19 cellular contexts compared by ENCODE assay signal in genomic region chr1:23448846-23449245, GRCh38. TPM values are rescaled to one million over a fixed set of nuclear protein-coding genes. Genes with fewer than 3 reads are reported as not detected.
DNase-seq lines count a peak whose midpoint lies in the region; ATAC-seq and TF ChIP-seq lines count a peak whose summit lies in the region.
"Had no signal": no experiment of that assay in that cellular context is flagged by ENCODE, and none has a peak within 500 bp of the region (broad histone marks: within the 10 kb centered on the region; RNA-seq: fewer than 3 reads in every experiment).

No MANE protein-coding gene starts in this region.

- 58% methylated on average over 1 of the region's 1 CpG; no CpG with 5 or more reads in 1 of the 2 donors for WGBS in transverse colon (ENCODE audit: low coverage in 1 of 2), 2 donors

- no peak overlapping the region for H3K27ac ChIP-seq in HEK293 (ENCODE audit: extremely low read depth, low read depth, low read length)
- H3K27ac ChIP-seq in VCaP = peak overlapping the region; percentile 89; the same call in 1 of the 2 replicates
- H3K27ac ChIP-seq in brain microvascular endothelial cell = no peak overlapping the region
- H3K27ac ChIP-seq in gastrocnemius medialis = peak overlapping the region in 3 of 4 donors; percentile 62 to 78 (median 67)
- H3K27ac ChIP-seq in effector memory CD4-positive, alpha-beta T cell (ENCODE audit: insufficient read depth, low read length, poor library complexity, severe bottlenecking) = no peak overlapping the region
- no peak overlapping the region for H3K27ac ChIP-seq in transverse colon

- TF ChIP-seq CTCF in HEK293 (tag by site-specific recombination; IDR thresholded peaks at IDR 0.05) = no peak
- TF ChIP-seq CTCF in VCaP (conservative IDR thresholded peaks at IDR 0.05) = no peak
- TF ChIP-seq CTCF in brain microvascular endothelial cell (IDR thresholded peaks at IDR 0.05; ENCODE audit: low read depth, low read length, missing control alignments) = no peak
- no peak for TF ChIP-seq CTCF in gastrocnemius medialis (IDR thresholded peaks at IDR 0.05 in 4 of 5, conservative IDR thresholded peaks at IDR 0.05 in 1 of 5)
- TF ChIP-seq CTCF in transverse colon (IDR thresholded peaks at IDR 0.05) = no peak

- TF ChIP-seq EP300 in transverse colon (IDR thresholded peaks at IDR 0.05; ENCODE audit: low read depth) = no peak

- ATAC-seq in gastrocnemius medialis = no peak
- ATAC-seq: GM23338 had no signal

- peaks cover 0 to 35% of the 10 kb centered on the region in 2 experiments; a peak in 1 of 3 replicates for H3K36me3 ChIP-seq in HEK293 (ENCODE audit: control insufficient read depth in 2 of 2, insufficient read depth in 1 of 2, low read length in 2 of 2)
- H3K36me3 ChIP-seq in brain microvascular endothelial cell (replicated peaks) = no peaks in the 10 kb centered on the region
- H3K36me3 ChIP-seq in gastrocnemius medialis = no peaks in the 10 kb centered on the region
- no peaks in the 10 kb centered on the region for H3K36me3 ChIP-seq in effector memory CD4-positive, alpha-beta T cell (ENCODE audit: control insufficient read depth, insufficient read depth, low read length)
- no peaks in the 10 kb centered on the region for H3K36me3 ChIP-seq in transverse colon
- H3K36me3 ChIP-seq: BE2C had no signal

- no peaks in the 10 kb centered on the region for H3K9me3 ChIP-seq in HEK293 (ENCODE audit: control insufficient read depth, insufficient read depth, low read depth, low read length)
- no peaks in the 10 kb centered on the region for H3K9me3 ChIP-seq in gastrocnemius medialis
- no peaks in the 10 kb centered on the region for H3K9me3 ChIP-seq in effector memory CD4-positive, alpha-beta T cell (ENCODE audit: control insufficient read depth, low read length)
- no peaks in the 10 kb centered on the region for H3K9me3 ChIP-seq in transverse colon
- H3K9me3 ChIP-seq: BE2C had no signal

- TF ChIP-seq POLR2A in gastrocnemius medialis (IDR thresholded peaks at IDR 0.05) = no peak
- TF ChIP-seq POLR2A in transverse colon (IDR thresholded peaks at IDR 0.05) = no peak

- H3K27me3 ChIP-seq in brain microvascular endothelial cell (replicated peaks) (no peaks in the 10 kb centered on the region), gastrocnemius medialis (no peaks in the 10 kb centered on the region), transverse colon (no peaks in the 10 kb centered on the region)
- H3K27me3 ChIP-seq in effector memory CD4-positive, alpha-beta T cell (replicated peaks; ENCODE audit: control insufficient read depth, insufficient read depth, low read length, poor library complexity, severe bottlenecking) = no peaks in the 10 kb centered on the region
- H3K27me3 ChIP-seq: BE2C had no signal

- H3K4me3 ChIP-seq in HEK293 (ENCODE audit: low read depth, low read length) (no peak overlapping the region), brain microvascular endothelial cell (ENCODE audit: low read depth, low read length) (no peak overlapping the region), gastrocnemius medialis (no peak overlapping the region), transverse colon (no peak overlapping the region)
- no peak overlapping the region for H3K4me3 ChIP-seq in effector memory CD4-positive, alpha-beta T cell (ENCODE audit: insufficient read depth, low read depth, low read length, poor library complexity, severe bottlenecking)
- H3K4me3 ChIP-seq: GM23338 had no signal

- POLR2A ChIA-PET in HEK293 (lab: Yijun Ruan, JAX) = no interaction called here

- intact Hi-C loops in gastrocnemius medialis (cut with DNase I; ENCODE audit: low total_unique reads) = loop anchor here (1.0 kb wide), 1 partner anchor 30 kb away; no protein-coding TSS in a partner anchor
- intact Hi-C loops in transverse colon (cut with DNase I; ENCODE audit: low total_unique reads) = no loop called here

- DNase-seq in brain microvascular endothelial cell (peak; percentile 10), gastrocnemius medialis (no peak), ACHN (no peak), transverse colon (no peak)
- no peak for DNase-seq in effector memory CD4-positive, alpha-beta T cell
- DNase-seq: BE2C; C1 segment of cervical spinal cord; CD4-positive, CD25-positive, alpha-beta regulatory T cell; CD8-positive, alpha-beta memory T cell; COR-L47; DMS 273 treated with DMSO at 0.1 percent for 48 hours; DMS53; DND-41; HCEC 1CT; HFFc6 had no signal

- in situ Hi-C loops in brain microvascular endothelial cell (cut with HindIII; ENCODE audit: low pct_ligation_motif_present, low sequenced_read_pairs) = no loop called here
- in situ Hi-C loops in gastrocnemius medialis (cut with MboI; ENCODE audit: low sequenced_read_pairs in 4 of 4) = no loop called here
- in situ Hi-C loops in ACHN (cut with HindIII; ENCODE audit: low pct_ligation_motif_present, low pct_unique_long_range_greater_than_20kb, low sequenced_read_pairs) = no loop called here
- in situ Hi-C loops in transverse colon (cut with MboI; ENCODE audit: low pct_ligation_motif_present in 1 of 4, low pct_unique_long_range_greater_than_20kb in 1 of 4, low sequenced_read_pairs in 3 of 4) = no loop called here

- H3K4me1 ChIP-seq in HEK293 (ENCODE audit: control insufficient read depth, insufficient read depth, low read length) (no peaks in the 10 kb centered on the region), gastrocnemius medialis (peaks cover 42 to 47% of the 10 kb centered on the region in 2 donors), transverse colon (peaks cover 7 to 44% (median 30%) of the 10 kb centered on the region in 4 donors)
- peaks cover 10% of the 10 kb centered on the region for H3K4me1 ChIP-seq in effector memory CD4-positive, alpha-beta T cell (ENCODE audit: control insufficient read depth, insufficient read depth, low read length, poor library complexity, severe bottlenecking)

- CTCF ChIA-PET in HEK293 (lab: Yijun Ruan, JAX) = no interaction called here

TF ChIP-seq in HEK293, 187 proteins besides CTCF, POLR2A, EP300 and RAD21:
- peak; percentile 52; the same call in 1 of the 2 replicates for TF ChIP-seq ZNF664 (tag by site-specific recombination; IDR thresholded peaks at IDR 0.05)
- TF ChIP-seq, protein P1, sequence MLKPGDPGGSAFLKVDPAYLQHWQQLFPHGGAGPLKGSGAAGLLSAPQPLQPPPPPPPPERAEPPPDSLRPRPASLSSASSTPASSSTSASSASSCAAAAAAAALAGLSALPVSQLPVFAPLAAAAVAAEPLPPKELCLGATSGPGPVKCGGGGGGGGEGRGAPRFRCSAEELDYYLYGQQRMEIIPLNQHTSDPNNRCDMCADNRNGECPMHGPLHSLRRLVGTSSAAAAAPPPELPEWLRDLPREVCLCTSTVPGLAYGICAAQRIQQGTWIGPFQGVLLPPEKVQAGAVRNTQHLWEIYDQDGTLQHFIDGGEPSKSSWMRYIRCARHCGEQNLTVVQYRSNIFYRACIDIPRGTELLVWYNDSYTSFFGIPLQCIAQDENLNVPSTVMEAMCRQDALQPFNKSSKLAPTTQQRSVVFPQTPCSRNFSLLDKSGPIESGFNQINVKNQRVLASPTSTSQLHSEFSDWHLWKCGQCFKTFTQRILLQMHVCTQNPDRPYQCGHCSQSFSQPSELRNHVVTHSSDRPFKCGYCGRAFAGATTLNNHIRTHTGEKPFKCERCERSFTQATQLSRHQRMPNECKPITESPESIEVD (tag by site-specific recombination; IDR thresholded peaks at IDR 0.05) = no peak

RNA-seq across cellular contexts. Expression of gene TCEA3, which starts 24.3 kb away (rescaled TPM):
- total RNA-seq in gastrocnemius medialis = 100 to 1,000 TPM; 128 to 242 (median 179) TPM
- 100 to 1,000 TPM; 137 to 761 (median 198) TPM for total RNA-seq in transverse colon
- total RNA-seq: A172, GM23338 had no signal

RNA-seq across cellular contexts. Expression of gene ASAP3, which starts 35.1 kb away (rescaled TPM):
- total RNA-seq in gastrocnemius medialis (100 to 1,000 TPM in 2 of 4 donors, 10 to 100 TPM in 2; 55.5 to 129 (median 93.2) TPM), transverse colon (10 to 100 TPM; 38.2 to 62.9 (median 48.3) TPM)

Comparison
In these comparisons a context has a peak if more than half of its experiments do, and no peak if none do; other contexts are left out.
1. H3K27ac ChIP-seq: peak in VCaP (single experiment) and gastrocnemius medialis (3 of 4); none in HEK293 (single experiment), brain microvascular endothelial cell (single experiment), effector memory CD4-positive, alpha-beta T cell (single experiment) and transverse colon (0 of 4).